ENCODE assay signal across 7 cellular contexts in the genomic region with DNA sequence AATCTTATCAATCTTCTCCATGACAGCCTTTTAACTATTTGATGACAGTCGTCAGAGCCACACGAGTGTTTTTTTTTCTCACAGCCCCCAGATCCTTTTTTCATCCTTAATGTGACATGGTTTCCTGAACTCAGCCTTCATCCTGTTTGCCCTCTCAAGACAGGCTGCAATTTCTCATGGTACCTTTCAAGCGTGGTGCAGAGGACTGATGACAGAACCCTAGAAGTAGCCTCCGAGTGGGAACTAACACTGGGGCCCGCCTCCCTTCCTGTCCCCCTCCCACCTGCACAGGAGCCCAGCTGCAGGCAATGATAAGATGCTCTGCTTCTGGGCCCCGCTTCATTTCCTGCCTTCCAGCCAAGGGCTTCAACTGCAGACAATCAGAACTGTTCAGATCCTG.
DNase-seq lines count a peak whose midpoint lies in the region; ATAC-seq lines count a peak whose summit lies in the region.

No MANE protein-coding gene starts in this region.

- peak; percentile 36 to 68 (median 51) for DNase-seq in T-cell
- DNase-seq in activated T-cell treated with anti-CD3 and anti-CD28 coated beads, Interleukin-2, amount 50 U/mL, for 1 hour, result peak; percentile 41
- peak; percentile 54 for DNase-seq in left kidney (ENCODE audit: low read depth, low spot score)
- DNase-seq in stimulated activated naive CD8-positive, alpha-beta T cell treated with anti-CD3 and anti-CD28 coated beads, Interleukin-15, amount 100 ng/mL, for 72 hours, result peak; percentile 34 to 55
- no peak for DNase-seq in H4 (ENCODE audit: low spot score)

- H3K27ac Mint-ChIP-seq in T-cell, result peak overlapping the region; percentile 79 to 93
- H3K27ac Mint-ChIP-seq in stimulated activated naive CD8-positive, alpha-beta T cell treated with anti-CD3 and anti-CD28 coated beads, Interleukin-15, amount 100 ng/mL, for 72 hours, result peak overlapping the region in 1 of 2 donors; percentile 76

- no peaks in the 10 kb centered on the region for H3K27me3 Mint-ChIP-seq in T-cell
- no peaks in the 10 kb centered on the region for H3K27me3 Mint-ChIP-seq in stimulated activated naive CD8-positive, alpha-beta T cell treated with anti-CD3 and anti-CD28 coated beads, Interleukin-15, amount 100 ng/mL, for 72 hours

- CTCF ChIA-PET in T-cell (lab: Charles Lee), result interaction anchor here in 1 of 2 donors (0.6 kb wide), 1 partner anchor 296 kb away, joined by 3 read pairs; no protein-coding TSS in a partner anchor

- ATAC-seq in T-cell (replicated peaks in 1 of 4), result peak; percentile 74 to 88 (median 83)
- peak; percentile 74 for ATAC-seq in stimulated activated naive CD8-positive, alpha-beta T cell treated with anti-CD3 and anti-CD28 coated beads, Interleukin-15, amount 100 ng/mL, for 72 hours
- no peak for ATAC-seq in GM21528 (IDR thresholded peaks at IDR 0.05; ENCODE audit: low FRiP score, unreplicated experiment)
- ATAC-seq in HG03354 (IDR thresholded peaks at IDR 0.05; ENCODE audit: poor library complexity, severe bottlenecking, unreplicated experiment), result no peak

- peaks cover 75 to 78% (median 76%) of the 10 kb centered on the region in 3 donors for H3K4me1 Mint-ChIP-seq in T-cell
- peaks cover 60% of the 10 kb centered on the region for H3K4me1 Mint-ChIP-seq in stimulated activated naive CD8-positive, alpha-beta T cell treated with anti-CD3 and anti-CD28 coated beads, Interleukin-15, amount 100 ng/mL, for 72 hours

- no peaks in the 10 kb centered on the region for H3K36me3 Mint-ChIP-seq in T-cell

- H3K4me3 Mint-ChIP-seq in T-cell, result peak overlapping the region in 1 of 3 donors; percentile 44
- peak overlapping the region; percentile 33 to 67 for H3K4me3 Mint-ChIP-seq in stimulated activated naive CD8-positive, alpha-beta T cell treated with anti-CD3 and anti-CD28 coated beads, Interleukin-15, amount 100 ng/mL, for 72 hours

- POLR2A ChIA-PET in T-cell (lab: Charles Lee), result interaction anchor here in 1 of 2 donors (0.5 kb wide), 1 partner anchor 614 kb away, joined by 3 read pairs; no protein-coding TSS in a partner anchor

- H3K9me3 Mint-ChIP-seq in T-cell, result no peaks in the 10 kb centered on the region
- no peaks in the 10 kb centered on the region for H3K9me3 Mint-ChIP-seq in stimulated activated naive CD8-positive, alpha-beta T cell treated with anti-CD3 and anti-CD28 coated beads, Interleukin-15, amount 100 ng/mL, for 72 hours

Comparison
In these comparisons a context has a peak if more than half of its experiments do, and no peak if none do; other contexts are left out.
1. ATAC-seq: peak in T-cell (4 of 4) and stimulated activated naive CD8-positive, alpha-beta T cell treated with anti-CD3 and anti-CD28 coated beads, Interleukin-15, amount 100 ng/mL, for 72 hours (single experiment); none in GM21528 (single experiment) and HG03354 (single experiment).